ENCODE assay signal across 32 cellular contexts in the genomic region with DNA sequence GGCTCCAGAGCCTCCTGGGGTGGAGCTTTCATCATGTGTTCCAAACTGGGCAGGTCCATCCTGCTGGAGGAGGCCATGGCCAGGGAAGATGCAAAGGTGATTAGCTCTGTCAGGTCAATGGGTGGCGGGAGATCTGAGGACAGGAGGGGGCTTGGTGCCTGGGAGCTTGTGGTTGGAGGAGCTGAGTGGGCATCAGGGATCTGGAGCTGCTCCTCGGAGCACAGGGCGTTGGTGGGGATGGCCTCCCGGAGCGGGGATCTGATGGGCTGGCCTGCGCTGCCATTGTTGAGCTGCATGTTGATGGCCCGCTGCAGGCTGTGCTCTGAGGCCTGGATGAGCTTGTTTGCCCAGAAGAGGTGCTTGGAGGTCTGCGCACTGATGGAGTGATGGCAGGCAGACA. TPM values are rescaled to one million over a fixed set of nuclear protein-coding genes. Genes with fewer than 3 reads are reported as not detected.
DNase-seq lines count a peak whose midpoint lies in the region; ATAC-seq and TF ChIP-seq lines count a peak whose summit lies in the region.
"Had no signal": no experiment of that assay in that cellular context is flagged by ENCODE, and none has a peak within 500 bp of the region (broad histone marks: within the 10 kb centered on the region; RNA-seq: fewer than 3 reads in every experiment).

No MANE protein-coding gene starts in this region.

- POLR2A ChIA-PET in CD4-positive, alpha-beta T cell (lab: Charles Lee): interaction anchor here (0.5 to 6.5 kb wide), 6 partner anchors 7 to 61 kb away, joined by 3 to 59 read pairs (median 7); no protein-coding TSS in a partner anchor
- POLR2A ChIA-PET in activated CD8-positive, alpha-beta T cell treated with anti-CD3 and anti-CD28 coated beads, Interleukin-2, amount 10 ng/mL, durations not matched to agents 7 days and 5 days (lab: Charles Lee): interaction anchor here (0.7 to 2.7 kb wide), 4 partner anchors 8 to 107 kb away, joined by 3 to 20 read pairs (median 5); a partner anchor contains a TSS

- H3K4me1 ChIP-seq in BLaER1: peaks cover 49% of the 10 kb centered on the region
- H3K4me1 ChIP-seq: gastroesophageal sphincter had no signal

- no peak overlapping the region for H3K9ac ChIP-seq in BLaER1

- H3K9me3 Mint-ChIP-seq in CD4-positive, alpha-beta T cell: no peaks in the 10 kb centered on the region
- no peaks in the 10 kb centered on the region for H3K9me3 Mint-ChIP-seq in activated CD8-positive, alpha-beta T cell treated with anti-CD3 and anti-CD28 coated beads, Interleukin-2, amount 10 ng/mL, durations not matched to agents 7 days and 5 days (ENCODE audit: insufficient read depth)
- no peaks in the 10 kb centered on the region for H3K9me3 Mint-ChIP-seq in dendritic cell treated with granulocyte-macrophage colony-stimulating factor and Interleukin-4, amounts not matched to agents 40 ng/mL and 50 ng/mL, for 4 days
- H3K9me3 Mint-ChIP-seq: IgD-negative memory B cell had no signal

- 0 out of 2 replicates have a peak, but pooled peaks cover 7% of the 10 kb centered on the region for H4K20me1 ChIP-seq in BLaER1

- peaks cover 68% of the 10 kb centered on the region for H3K4me1 Mint-ChIP-seq in CD4-positive, alpha-beta T cell (ENCODE audit: low read depth)
- H3K4me1 Mint-ChIP-seq in activated CD8-positive, alpha-beta T cell treated with anti-CD3 and anti-CD28 coated beads, Interleukin-2, amount 10 ng/mL, durations not matched to agents 7 days and 5 days (ENCODE audit: low read depth): peaks cover 59% of the 10 kb centered on the region
- peaks cover 33% of the 10 kb centered on the region for H3K4me1 Mint-ChIP-seq in dendritic cell treated with granulocyte-macrophage colony-stimulating factor and Interleukin-4, amounts not matched to agents 40 ng/mL and 50 ng/mL, for 4 days (ENCODE audit: low read depth)

- TF ChIP-seq CTCF in CD4-positive, alpha-beta T cell (IDR thresholded peaks at IDR 0.05): no peak

- H3K4me2 ChIP-seq in BLaER1: peak overlapping the region; percentile 78
- H3K4me2 ChIP-seq: hepatocyte had no signal

- 0 out of 2 replicates have a peak overlapping the region, but pooled peaks have one; percentile 63 for H3K27ac ChIP-seq in BLaER1
- no peak overlapping the region for H3K27ac ChIP-seq in CD4-positive, alpha-beta T cell (ENCODE audit: low read depth, low read length)
- H3K27ac ChIP-seq: gastroesophageal sphincter, hepatocyte, Peyer's patch had no signal

- H3K4me3 Mint-ChIP-seq in CD4-positive, alpha-beta T cell: no peak overlapping the region
- no peak overlapping the region for H3K4me3 Mint-ChIP-seq in activated CD8-positive, alpha-beta T cell treated with anti-CD3 and anti-CD28 coated beads, Interleukin-2, amount 10 ng/mL, durations not matched to agents 7 days and 5 days
- no peak overlapping the region for H3K4me3 Mint-ChIP-seq in dendritic cell treated with granulocyte-macrophage colony-stimulating factor and Interleukin-4, amounts not matched to agents 40 ng/mL and 50 ng/mL, for 4 days
- H3K4me3 Mint-ChIP-seq: CD14-positive monocyte had no signal

- intact Hi-C loops in CD4-positive, alpha-beta T cell (cut with DNase I, micrococcal nuclease): no loop called here
- intact Hi-C loops in dendritic cell treated with granulocyte-macrophage colony-stimulating factor and Interleukin-4, amounts not matched to agents 40 ng/mL and 50 ng/mL, for 4 days (cut with micrococcal nuclease): no loop called here
- intact Hi-C loops in posterior cingulate gyrus (cut with DNase I): no loop called here

- peaks cover 11% of the 10 kb centered on the region for H3K36me3 ChIP-seq in BLaER1
- H3K36me3 ChIP-seq: gastroesophageal sphincter, Peyer's patch had no signal

- no peak overlapping the region for H3K4me3 ChIP-seq in BLaER1
- H3K4me3 ChIP-seq: gastroesophageal sphincter, hepatocyte, Peyer's patch had no signal

- peak overlapping the region; percentile 74 for H3K27ac Mint-ChIP-seq in CD4-positive, alpha-beta T cell
- H3K27ac Mint-ChIP-seq in activated CD8-positive, alpha-beta T cell treated with anti-CD3 and anti-CD28 coated beads, Interleukin-2, amount 10 ng/mL, durations not matched to agents 7 days and 5 days: peak overlapping the region; percentile 26
- peak overlapping the region; percentile 4 for H3K27ac Mint-ChIP-seq in dendritic cell treated with granulocyte-macrophage colony-stimulating factor and Interleukin-4, amounts not matched to agents 40 ng/mL and 50 ng/mL, for 4 days
- H3K27ac Mint-ChIP-seq: progenitor cell of endocrine pancreas had no signal

- 0 out of 2 replicates have a peak, but pooled peaks cover 5% of the 10 kb centered on the region for H3K9me3 ChIP-seq in BLaER1
- H3K9me3 ChIP-seq in CD4-positive, alpha-beta T cell (ENCODE audit: control insufficient read depth, low read length): no peaks in the 10 kb centered on the region
- H3K9me3 ChIP-seq: gastroesophageal sphincter, Peyer's patch had no signal

- H3K27me3 Mint-ChIP-seq in CD4-positive, alpha-beta T cell: no peaks in the 10 kb centered on the region
- no peaks in the 10 kb centered on the region for H3K27me3 Mint-ChIP-seq in activated CD8-positive, alpha-beta T cell treated with anti-CD3 and anti-CD28 coated beads, Interleukin-2, amount 10 ng/mL, durations not matched to agents 7 days and 5 days (ENCODE audit: low read depth)
- H3K27me3 Mint-ChIP-seq in dendritic cell treated with granulocyte-macrophage colony-stimulating factor and Interleukin-4, amounts not matched to agents 40 ng/mL and 50 ng/mL, for 4 days: peaks cover 12% of the 10 kb centered on the region
- H3K27me3 Mint-ChIP-seq: IgD-negative memory B cell had no signal

- ATAC-seq in CD4-positive, alpha-beta T cell (ENCODE audit: poor library complexity): no peak
- ATAC-seq in activated CD8-positive, alpha-beta T cell treated with anti-CD3 and anti-CD28 coated beads, Interleukin-2, amount 10 ng/mL, durations not matched to agents 7 days and 5 days: no peak
- ATAC-seq in GM18867 (IDR thresholded peaks at IDR 0.05; ENCODE audit: unreplicated experiment): no peak
- ATAC-seq: gastroesophageal sphincter, left colon, sciatic nerve had no signal

- CTCF ChIA-PET in CD4-positive, alpha-beta T cell (lab: Charles Lee): interaction anchor here (1.6 to 2.7 kb wide), 3 partner anchors 16 to 36 kb away, joined by 4 to 10 read pairs (median 8); no protein-coding TSS in a partner anchor
- CTCF ChIA-PET in activated CD8-positive, alpha-beta T cell treated with anti-CD3 and anti-CD28 coated beads, Interleukin-2, amount 10 ng/mL, durations not matched to agents 7 days and 5 days (lab: Charles Lee): interaction anchor here (0.8 to 9.2 kb wide), 7 partner anchors 15 to 130 kb away, joined by 3 to 55 read pairs (median 13); a partner anchor contains a TSS

- H3K27me3 ChIP-seq in BLaER1: no peaks in the 10 kb centered on the region
- H3K27me3 ChIP-seq in CD4-positive, alpha-beta T cell (ENCODE audit: control insufficient read depth, insufficient read depth, low read length): no peaks in the 10 kb centered on the region
- H3K27me3 ChIP-seq: gastroesophageal sphincter, hepatocyte, Peyer's patch had no signal

- peaks cover 28% of the 10 kb centered on the region for H3K36me3 Mint-ChIP-seq in CD4-positive, alpha-beta T cell (ENCODE audit: low read depth)
- peaks cover 21% of the 10 kb centered on the region for H3K36me3 Mint-ChIP-seq in activated CD8-positive, alpha-beta T cell treated with anti-CD3 and anti-CD28 coated beads, Interleukin-2, amount 10 ng/mL, durations not matched to agents 7 days and 5 days (ENCODE audit: low read depth)
- H3K36me3 Mint-ChIP-seq in dendritic cell treated with granulocyte-macrophage colony-stimulating factor and Interleukin-4, amounts not matched to agents 40 ng/mL and 50 ng/mL, for 4 days (ENCODE audit: low read depth): peaks cover 11% of the 10 kb centered on the region
- H3K36me3 Mint-ChIP-seq: IgD-negative memory B cell had no signal

- no peak for DNase-seq in CD4-positive, alpha-beta T cell
- no peak for DNase-seq in activated CD8-positive, alpha-beta T cell treated with anti-CD3 and anti-CD28 coated beads, Interleukin-2, amount 10 ng/mL, durations not matched to agents 7 days and 5 days
- DNase-seq in HPDE6-E6E7 (ENCODE audit: extremely low spot score) (no peak), posterior cingulate gyrus (no peak)
- DNase-seq: activated CD4-positive, CD25-positive, alpha-beta regulatory T cell; activated CD8-positive, alpha-beta memory T cell treated with anti-CD3 and anti-CD28 coated beads for 24 hours; activated naive CD4-positive, alpha-beta T cell treated with anti-CD3 and anti-CD28 coated beads, Interleukin-2, amount 50 U/mL, for 16 hours; EL; GOT3; left colon; NCI-H1105; NCI-H2029; NCI-H345; Peyer's patch; SHP77 treated with DMSO at 0.1 percent for 48 hours; stimulated activated CD4-positive, alpha-beta T cell treated with anti-CD3 and anti-CD28 coated beads, Interleukin-4, amount 100 ng/mL, for 4 hours; stimulated activated naive CD4-positive, alpha-beta T cell had no signal

RNA-seq across cellular contexts. Expression of a gene that starts 6.5 kb away (rescaled TPM):
- total RNA-seq in CD4-positive, alpha-beta T cell: under 1 TPM; 0.20 to 0.27 TPM
- total RNA-seq in activated CD8-positive, alpha-beta T cell treated with anti-CD3 and anti-CD28 coated beads, Interleukin-2, amount 10 ng/mL, durations not matched to agents 7 days and 5 days: under 1 TPM; 0.52 to 0.55 TPM
- total RNA-seq: dermis microvascular lymphatic vessel endothelial cell, endothelial cell of umbilical vein, fibroblast of lung, gastroesophageal sphincter, hepatocyte, left colon, MCF 10A, Peyer's patch, sciatic nerve, temporal lobe, ureter had no signal

RNA-seq across cellular contexts. Expression of a gene that starts 33.7 kb away (rescaled TPM):
- 100 to 1,000 TPM; 378 to 387 TPM for total RNA-seq in CD4-positive, alpha-beta T cell
- 100 to 1,000 TPM; 375 to 395 TPM for total RNA-seq in activated CD8-positive, alpha-beta T cell treated with anti-CD3 and anti-CD28 coated beads, Interleukin-2, amount 10 ng/mL, durations not matched to agents 7 days and 5 days

Comparison
In these comparisons a context has a peak if more than half of its experiments do, and no peak if none do; other contexts are left out.
1. H3K27ac Mint-ChIP-seq: peak in every context shown above with its lines; median percentile 74 in CD4-positive, alpha-beta T cell; 26 in activated CD8-positive, alpha-beta T cell treated with anti-CD3 and anti-CD28 coated beads, Interleukin-2, amount 10 ng/mL, durations not matched to agents 7 days and 5 days; 4 in dendritic cell treated with granulocyte-macrophage colony-stimulating factor and Interleukin-4, amounts not matched to agents 40 ng/mL and 50 ng/mL, for 4 days.